18 cellular contexts compared by ENCODE assay signal in the genomic region with DNA sequence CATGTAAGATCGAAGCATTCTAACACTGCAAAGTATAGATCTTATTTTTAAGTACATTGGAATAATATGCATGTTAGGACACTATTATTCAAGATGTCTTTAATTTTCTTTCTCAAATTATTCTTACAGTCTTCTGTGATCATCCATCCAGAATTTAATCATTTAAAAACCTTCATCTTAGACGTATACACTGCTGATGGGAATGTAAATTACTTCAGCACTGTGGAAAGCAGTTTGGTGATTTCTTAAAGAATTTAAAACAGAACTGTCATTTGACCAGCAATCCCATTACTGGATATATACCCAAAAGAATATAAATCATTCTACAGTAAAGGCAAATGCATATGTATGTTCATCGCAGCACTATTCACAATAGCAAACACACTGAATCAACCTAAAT. TPM values are rescaled to one million over a fixed set of nuclear protein-coding genes. Genes with fewer than 3 reads are reported as not detected.
A peak's percentile ranks its signal among the peaks of the same experiment; 100 is the strongest.
DNase-seq lines count a peak whose midpoint lies in the region; ATAC-seq, FAIRE-seq and TF ChIP-seq lines count a peak whose summit lies in the region.
"Had no signal": no experiment of that assay in that cellular context is flagged by ENCODE, and none has a peak within 500 bp of the region (broad histone marks: within the 10 kb centered on the region; RNA-seq: fewer than 3 reads in every experiment).

No MANE protein-coding gene starts in this region.

- H3K9me3 Mint-ChIP-seq in CD4-positive, alpha-beta T cell = no peaks in the 10 kb centered on the region
- no peaks in the 10 kb centered on the region for H3K9me3 Mint-ChIP-seq in neural crest cell
- H3K9me3 Mint-ChIP-seq: CD14-positive monocyte; CD8-positive, alpha-beta T cell; H9 had no signal

- intact Hi-C loops in CD4-positive, alpha-beta T cell (cut with DNase I, micrococcal nuclease) = loop anchor here in 1 of 2 experiments (5.0 to 10.0 kb wide), 3 partner anchors 103 to 725 kb away; partner anchors contain the start of genes DMAC2L, KLHDC1 and L2HGDH

- FAIRE-seq in A549 (lab: Jason Lieb, UNC) = no peak
- FAIRE-seq: A204.1, GM12878, H1, K562 had no signal

- POLR2A ChIA-PET in A549 (lab: Yijun Ruan, JAX) = interaction anchor here (0.6 kb wide), 1 partner anchor 12 kb away, joined by 3 read pairs; no protein-coding TSS in a partner anchor
- POLR2A ChIA-PET in CD4-positive, alpha-beta T cell (lab: Charles Lee) = no interaction called here

- peaks cover 2% of the 10 kb centered on the region; the same call in 2 of the 3 replicates for H3K4me1 ChIP-seq in A549

- H3K4me3 ChIP-seq in A549 = no peak overlapping the region
- H3K4me3 ChIP-seq: BLaER1, GM12878, K562 had no signal

- no peak overlapping the region for H3K4me3 Mint-ChIP-seq in CD4-positive, alpha-beta T cell
- H3K4me3 Mint-ChIP-seq in T-helper 17 cell (no peak overlapping the region), neural crest cell (peak overlapping the region; percentile 4)
- H3K4me3 Mint-ChIP-seq: CD14-positive monocyte; CD8-positive, alpha-beta T cell; H9 had no signal

- H3K27ac Mint-ChIP-seq in CD4-positive, alpha-beta T cell = peak overlapping the region; percentile 33
- peak overlapping the region; percentile 84 for H3K27ac Mint-ChIP-seq in T-helper 17 cell
- H3K27ac Mint-ChIP-seq in neural crest cell (ENCODE audit: unreplicated experiment) = no peak overlapping the region
- H3K27ac Mint-ChIP-seq: CD14-positive monocyte; CD8-positive, alpha-beta T cell; H9 had no signal

- ATAC-seq in A549 (no peak), T-helper 17 cell (no peak)
- no peak for ATAC-seq in CD4-positive, alpha-beta T cell (ENCODE audit: poor library complexity)
- ATAC-seq: CD8-positive, alpha-beta T cell; GM12878; K562 had no signal

- H3K27me3 ChIP-seq in CD4-positive, alpha-beta T cell (ENCODE audit: control insufficient read depth, insufficient read depth, low read length) = no peaks in the 10 kb centered on the region
- H3K27me3 ChIP-seq: BLaER1 had no signal

- H3K27ac ChIP-seq in A549 = no peak overlapping the region
- H3K27ac ChIP-seq in CD4-positive, alpha-beta T cell (ENCODE audit: low read depth, low read length) = no peak overlapping the region
- H3K27ac ChIP-seq: BLaER1 had no signal

- TF ChIP-seq POLR2A in A549 (IDR thresholded peaks at IDR 0.05; ENCODE audit: low read length) = no peak

- WGBS in A549 (ENCODE audit: missing lambda C conversion rate) = 88% methylated on average over 3 of the region's 3 CpGs

- peaks cover 10% of the 10 kb centered on the region for H3K27me3 Mint-ChIP-seq in CD4-positive, alpha-beta T cell
- H3K27me3 Mint-ChIP-seq in T-helper 17 cell (no peaks in the 10 kb centered on the region), neural crest cell (ENCODE audit: low read depth) (peaks cover 13% of the 10 kb centered on the region)

- DNase-seq in A549 (ENCODE audit: low read depth in 1 of 2, low spot score in 1 of 2) (no peak), T-helper 17 cell (no peak), neural crest cell (ENCODE audit: low read depth, low spot score) (no peak), iPS-NIHi11 (ENCODE audit: low spot score) (no peak)
- no peak for DNase-seq in CD4-positive, alpha-beta T cell
- no peak for DNase-seq in stimulated activated naive CD4-positive, alpha-beta T cell treated with Interleukin-2 at 50 U/mL for 16 hours (lab: John Stamatoyannopoulos, UW)
- DNase-seq: AML-193; Calu3; CD8-positive, alpha-beta T cell; DND-41; EL; H9 had no signal

- no peak for TF ChIP-seq RAD21 in A549 (conservative IDR thresholded peaks at IDR 0.05 in 1 of 2, IDR thresholded peaks at IDR 0.05 in 1 of 2)

- TF ChIP-seq EP300 in A549 (IDR thresholded peaks at IDR 0.05) = no peak

- H3K4me1 Mint-ChIP-seq in CD4-positive, alpha-beta T cell (ENCODE audit: low read depth) = peaks cover 19% of the 10 kb centered on the region
- peaks cover 13% of the 10 kb centered on the region for H3K4me1 Mint-ChIP-seq in T-helper 17 cell
- peaks cover 25% of the 10 kb centered on the region for H3K4me1 Mint-ChIP-seq in neural crest cell

- CTCF ChIA-PET in A549 (lab: Yijun Ruan, JAX) = interaction anchor here (1.1 kb wide), 1 partner anchor 9 kb away, joined by 4 read pairs; the partner anchor contains the start of gene LRR1
- CTCF ChIA-PET in CD4-positive, alpha-beta T cell (lab: Charles Lee) = no interaction called here

- H3K9me3 ChIP-seq in A549 (no peaks in the 10 kb centered on the region), T-helper 17 cell (ENCODE audit: control insufficient read depth, low read length, poor library complexity, severe bottlenecking) (no peaks in the 10 kb centered on the region)
- H3K9me3 ChIP-seq in CD4-positive, alpha-beta T cell (ENCODE audit: control insufficient read depth, low read length) = no peaks in the 10 kb centered on the region
- H3K9me3 ChIP-seq: BLaER1 had no signal

- no peak for TF ChIP-seq CTCF in A549 (IDR thresholded peaks at IDR 0.05)
- TF ChIP-seq CTCF in CD4-positive, alpha-beta T cell (IDR thresholded peaks at IDR 0.05) = no peak
- TF ChIP-seq CTCF in neural crest cell (conservative IDR thresholded peaks at IDR 0.05) = no peak

- H3K4me2 ChIP-seq in A549 = no peak overlapping the region
- H3K4me2 ChIP-seq: BLaER1 had no signal

- peaks cover 28% of the 10 kb centered on the region for H3K36me3 Mint-ChIP-seq in CD4-positive, alpha-beta T cell (ENCODE audit: low read depth)
- H3K36me3 Mint-ChIP-seq in T-helper 17 cell (ENCODE audit: low read depth) = peaks cover 3% of the 10 kb centered on the region
- H3K36me3 Mint-ChIP-seq in neural crest cell (ENCODE audit: low read depth) = peaks cover 10% of the 10 kb centered on the region

RNA-seq across cellular contexts. Expression of gene RPS29, which starts 3.2 kb away (rescaled TPM):
- polyA plus RNA-seq in A549 (2011; rRNA removed) (3,909 and 5,167 TPM in 2 replicates), A549 (2017; fragmentation: RNase III; extraction: RNeasy Plus Mini Kit Qiagen cat#74134 plus additional on column Dnase treatment) (3,539 to 3,858 TPM (median 3,692 TPM) in 3 replicates)
- polyA plus RNA-seq in A549 (2012; cell fraction: cytosol; rRNA removed) = 10,276 and 13,870 TPM in 2 replicates
- 7,114 and 8,546 TPM in 2 replicates for polyA plus RNA-seq in A549 (2012; cell fraction: nucleus; rRNA removed)
- polyA minus RNA-seq in A549 (2011; rRNA and poly(A)+ RNA removed) = 1,093 and 1,224 TPM in 2 replicates
- 1,000 to 10,000 TPM; 3,356 to 3,996 TPM for total RNA-seq in CD4-positive, alpha-beta T cell
- total RNA-seq in T-helper 17 cell (1,000 to 10,000 TPM; 3,969 to 4,133 TPM), neural crest cell (1,386 and 1,393 TPM in 2 replicates)

RNA-seq across cellular contexts. Expression of gene LRR1, which starts 9.4 kb away (rescaled TPM):
- polyA plus RNA-seq in A549 (2011; rRNA removed) (34.6 and 50.7 TPM in 2 replicates), A549 (2017; fragmentation: RNase III; extraction: RNeasy Plus Mini Kit Qiagen cat#74134 plus additional on column Dnase treatment) (48.4 to 53.5 TPM (median 52.8 TPM) in 3 replicates)
- polyA plus RNA-seq in A549 (2012; cell fraction: cytosol; rRNA removed) = 40.2 and 40.9 TPM in 2 replicates
- polyA plus RNA-seq in A549 (2012; cell fraction: nucleus; rRNA removed) = 13.3 and 15.5 TPM in 2 replicates
- polyA minus RNA-seq in A549 (2011; rRNA and poly(A)+ RNA removed) = 7.0 and 9.7 TPM in 2 replicates
- total RNA-seq in CD4-positive, alpha-beta T cell = 1 to 10 TPM; 3.2 to 5.8 TPM
- total RNA-seq in T-helper 17 cell (10 to 100 TPM in 1 of 2 donors, 1 to 10 TPM in 1; 7.4 to 10.3 TPM), neural crest cell (40.2 and 42.9 TPM in 2 replicates)

RNA-seq across cellular contexts. Expression of gene RPL36AL, which starts 31.0 kb away (rescaled TPM):
- polyA plus RNA-seq in A549 (2011; rRNA removed) = 280 and 390 TPM in 2 replicates
- polyA plus RNA-seq in A549 (2012; cell fraction: cytosol; rRNA removed) = 272 and 403 TPM in 2 replicates
- polyA plus RNA-seq in A549 (2012; cell fraction: nucleus; rRNA removed) = 46.2 and 69.2 TPM in 2 replicates
- polyA plus RNA-seq in A549 (2017; fragmentation: RNase III; extraction: RNeasy Plus Mini Kit Qiagen cat#74134 plus additional on column Dnase treatment) = 454 to 469 TPM (median 468 TPM) in 3 replicates
- polyA minus RNA-seq in A549 (2011; rRNA and poly(A)+ RNA removed) = 40.4 and 50.3 TPM in 2 replicates
- 100 to 1,000 TPM; 339 to 370 TPM for total RNA-seq in CD4-positive, alpha-beta T cell
- total RNA-seq in T-helper 17 cell = 100 to 1,000 TPM; 209 to 250 TPM
- total RNA-seq in neural crest cell = 147 and 151 TPM in 2 replicates

RNA-seq across cellular contexts. Expression of gene MGAT2, which starts 31.2 kb away (rescaled TPM):
- polyA plus RNA-seq in A549 (2011; rRNA removed) = 33.0 and 35.6 TPM in 2 replicates
- 15.2 and 17.9 TPM in 2 replicates for polyA plus RNA-seq in A549 (2012; cell fraction: cytosol; rRNA removed)
- polyA plus RNA-seq in A549 (2012; cell fraction: nucleus; rRNA removed) = 11.1 and 12.6 TPM in 2 replicates
- 26.7 to 27.0 TPM (median 26.9 TPM) in 3 replicates for polyA plus RNA-seq in A549 (2017; fragmentation: RNase III; extraction: RNeasy Plus Mini Kit Qiagen cat#74134 plus additional on column Dnase treatment)
- polyA minus RNA-seq in A549 (2011; rRNA and poly(A)+ RNA removed) = 15.6 and 18.5 TPM in 2 replicates
- 10 to 100 TPM; 15.0 to 15.1 TPM for total RNA-seq in CD4-positive, alpha-beta T cell
- 10 to 100 TPM; 30.0 to 34.5 TPM for total RNA-seq in T-helper 17 cell
- total RNA-seq in neural crest cell = 31.8 and 32.3 TPM in 2 replicates

RNA-seq across cellular contexts. Expression of gene DNAAF2, which starts 45.7 kb away (rescaled TPM):
- polyA plus RNA-seq in A549 (2011; rRNA removed) (10.5 and 14.1 TPM in 2 replicates), A549 (2017; fragmentation: RNase III; extraction: RNeasy Plus Mini Kit Qiagen cat#74134 plus additional on column Dnase treatment) (10.8 to 12.1 TPM (median 11.9 TPM) in 3 replicates)
- 10.3 and 10.5 TPM in 2 replicates for polyA plus RNA-seq in A549 (2012; cell fraction: cytosol; rRNA removed)
- polyA plus RNA-seq in A549 (2012; cell fraction: nucleus; rRNA removed) = 9.0 and 13.2 TPM in 2 replicates
- polyA minus RNA-seq in A549 (2011; rRNA and poly(A)+ RNA removed) = 2.0 and 2.1 TPM in 2 replicates
- total RNA-seq in CD4-positive, alpha-beta T cell = 1 to 10 TPM; 7.5 to 8.0 TPM
- total RNA-seq in T-helper 17 cell (10 to 100 TPM; 25.7 to 34.0 TPM), neural crest cell (18.9 and 20.4 TPM in 2 replicates)
